ENCODE assay signal across 9 cellular contexts in the genomic region with DNA sequence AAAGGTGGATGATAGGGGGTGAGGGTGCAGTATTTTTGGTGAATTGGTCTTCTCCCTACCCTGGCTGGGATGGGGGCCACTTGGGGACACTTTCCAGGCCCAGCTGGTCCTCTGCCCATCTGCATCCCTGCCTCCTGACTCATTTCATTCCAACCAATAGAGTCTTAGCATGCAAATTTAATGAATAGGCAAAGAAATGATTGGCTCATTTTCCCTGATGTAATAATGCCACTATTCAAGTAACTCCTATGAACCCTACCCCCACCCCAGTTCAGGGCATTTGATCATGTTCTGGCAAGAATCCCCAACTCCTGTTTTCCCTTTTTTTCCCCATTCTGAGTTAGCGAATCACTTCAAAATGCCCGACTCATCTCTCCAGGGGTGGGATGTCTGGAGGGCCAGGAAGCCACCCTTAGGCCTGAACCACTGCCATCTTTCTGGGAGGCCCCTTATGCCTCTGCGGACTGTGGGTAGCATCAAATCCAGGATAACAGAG. TPM values are rescaled to one million over a fixed set of nuclear protein-coding genes. Genes with fewer than 3 reads are reported as not detected.
A peak's percentile ranks its signal among the peaks of the same experiment; 100 is the strongest.
DNase-seq lines count a peak whose midpoint lies in the region; ATAC-seq and TF ChIP-seq lines count a peak whose summit lies in the region.
"Had no signal": no experiment of that assay in that cellular context is flagged by ENCODE, and none has a peak within 500 bp of the region (broad histone marks: within the 10 kb centered on the region; RNA-seq: fewer than 3 reads in every experiment).

No MANE protein-coding gene starts in this region.

- no peak for TF ChIP-seq CTCF in GM23338 (conservative IDR thresholded peaks at IDR 0.05; ENCODE audit: low read depth in 2 of 2)
- no peak for TF ChIP-seq CTCF in RWPE1 (conservative IDR thresholded peaks at IDR 0.05; ENCODE audit: low read depth)
- TF ChIP-seq CTCF in fibroblast of the aortic adventitia (IDR thresholded peaks at IDR 0.05; ENCODE audit: insufficient read depth, low read length), result no peak

- CTCF ChIA-PET in RWPE1 (lab: Yijun Ruan, JAX), result interaction anchor here (0.7 to 3.7 kb wide), 4 partner anchors 10 to 119 kb away, joined by 4 to 17 read pairs (median 4); no protein-coding TSS in a partner anchor

- H3K79me2 ChIP-seq in GM23338 (replicated peaks; ENCODE audit: insufficient read depth), result no peaks in the 10 kb centered on the region

- peak overlapping the region; percentile 99 for H3K27ac Mint-ChIP-seq in GM23338
- H3K27ac Mint-ChIP-seq in activated naive CD8-positive, alpha-beta T cell treated with anti-CD3 and anti-CD28 coated beads, Interleukin-2, amount 50 U/mL, for 24 hours, result no peak overlapping the region

- peaks cover 21% of the 10 kb centered on the region for H3F3A ChIP-seq in GM23338 (replicated peaks; ENCODE audit: low read depth)

- no peaks in the 10 kb centered on the region for H3K36me3 ChIP-seq in GM23338 (ENCODE audit: insufficient read depth)

- peaks cover 6% of the 10 kb centered on the region; the same call in 1 of the 3 replicates for H3K9me3 Mint-ChIP-seq in GM23338
- no peaks in the 10 kb centered on the region for H3K9me3 Mint-ChIP-seq in activated naive CD8-positive, alpha-beta T cell treated with anti-CD3 and anti-CD28 coated beads, Interleukin-2, amount 50 U/mL, for 24 hours

- H3K4me2 ChIP-seq in GM23338, result peak overlapping the region; percentile 33; the same call in 1 of the 2 replicates

- H3K27me3 Mint-ChIP-seq in GM23338 (ENCODE audit: insufficient read depth, low read depth, poor library complexity), result peaks cover 20% of the 10 kb centered on the region
- no peaks in the 10 kb centered on the region for H3K27me3 Mint-ChIP-seq in activated naive CD8-positive, alpha-beta T cell treated with anti-CD3 and anti-CD28 coated beads, Interleukin-2, amount 50 U/mL, for 24 hours

- no peak overlapping the region for H3K4me3 Mint-ChIP-seq in GM23338
- no peak overlapping the region for H3K4me3 Mint-ChIP-seq in activated naive CD8-positive, alpha-beta T cell treated with anti-CD3 and anti-CD28 coated beads, Interleukin-2, amount 50 U/mL, for 24 hours

- H3K27ac ChIP-seq in GM23338 (ENCODE audit: low read depth) (peak overlapping the region; percentile 86), RWPE1 (peak overlapping the region; percentile 74)
- H3K27ac ChIP-seq: HL-60 had no signal

- H3K4me1 ChIP-seq in GM23338 (ENCODE audit: insufficient read depth), result peaks cover 60% of the 10 kb centered on the region

- H2AFZ ChIP-seq in GM23338, result no peak overlapping the region

- no peaks in the 10 kb centered on the region for H4K20me1 ChIP-seq in GM23338 (replicated peaks; ENCODE audit: insufficient read depth)

- peaks cover 69% of the 10 kb centered on the region for H3K4me1 Mint-ChIP-seq in GM23338
- H3K4me1 Mint-ChIP-seq in activated naive CD8-positive, alpha-beta T cell treated with anti-CD3 and anti-CD28 coated beads, Interleukin-2, amount 50 U/mL, for 24 hours, result no peaks in the 10 kb centered on the region

- DNase-seq in GM23338 (ENCODE audit: low spot score) (peak; percentile 92), RWPE1 (ENCODE audit: low spot score) (peak; percentile 99), fibroblast of the aortic adventitia (ENCODE audit: low read depth) (peak; percentile 97), skeletal muscle cell (ENCODE audit: low read depth) (peak; percentile 84), activated gamma-delta T cell (lab: John Stamatoyannopoulos, UW) (no peak), DMS79 (lab: John Stamatoyannopoulos, UW) (no peak)
- no peak for DNase-seq in activated naive CD8-positive, alpha-beta T cell treated with anti-CD3 and anti-CD28 coated beads, Interleukin-2, amount 50 U/mL, for 24 hours

- POLR2A ChIA-PET in RWPE1 (lab: Yijun Ruan, JAX; ENCODE audit: low non-redundant PET), result interaction anchor here (0.8 kb wide), 1 partner anchor 28 kb away, joined by 6 read pairs; no protein-coding TSS in a partner anchor

- no peaks in the 10 kb centered on the region for H3K9me2 ChIP-seq in GM23338 (ENCODE audit: insufficient read depth)

- H3K36me3 Mint-ChIP-seq in GM23338 (ENCODE audit: low read depth), result peaks cover 3% of the 10 kb centered on the region; the same call in 1 of the 3 replicates
- no peaks in the 10 kb centered on the region for H3K36me3 Mint-ChIP-seq in activated naive CD8-positive, alpha-beta T cell treated with anti-CD3 and anti-CD28 coated beads, Interleukin-2, amount 50 U/mL, for 24 hours (ENCODE audit: low read depth)

- no peaks in the 10 kb centered on the region for H3K27me3 ChIP-seq in GM23338 (ENCODE audit: insufficient read depth)

- no peak overlapping the region for H3K4me3 ChIP-seq in GM23338
- no peak overlapping the region for H3K4me3 ChIP-seq in fibroblast of the aortic adventitia (ENCODE audit: low read depth, low read length)
- H3K4me3 ChIP-seq in skeletal muscle cell (ENCODE audit: low read depth, low read length), result no peak overlapping the region

- ATAC-seq in GM23338 (peak; percentile 34), HG03039 (IDR thresholded peaks at IDR 0.05; ENCODE audit: unreplicated experiment) (no peak)
- ATAC-seq in activated naive CD8-positive, alpha-beta T cell treated with anti-CD3 and anti-CD28 coated beads, Interleukin-2, amount 50 U/mL, for 24 hours, result no peak

TF ChIP-seq in GM23338, 12 proteins besides CTCF, POLR2A, EP300 and RAD21:
- TF ChIP-seq JUNB (IDR thresholded peaks at IDR 0.05; ENCODE audit: unreplicated experiment) (no peak), POLR2AphosphoS5 (IDR thresholded peaks at IDR 0.05; ENCODE audit: low read depth) (peak; percentile 61; the same call in 1 of the 2 replicates), EZH2phosphoT487 (IDR thresholded peaks at IDR 0.05; ENCODE audit: unreplicated experiment) (no peak), CREB1 (CRISPR knock-in tag; IDR thresholded peaks at IDR 0.05; ENCODE audit: low read depth) (peak; percentile 65; the same call in 1 of the 2 replicates), NANOG (IDR thresholded peaks at IDR 0.05; ENCODE audit: borderline replicate concordance) (no peak)
- TF ChIP-seq, protein P1, sequence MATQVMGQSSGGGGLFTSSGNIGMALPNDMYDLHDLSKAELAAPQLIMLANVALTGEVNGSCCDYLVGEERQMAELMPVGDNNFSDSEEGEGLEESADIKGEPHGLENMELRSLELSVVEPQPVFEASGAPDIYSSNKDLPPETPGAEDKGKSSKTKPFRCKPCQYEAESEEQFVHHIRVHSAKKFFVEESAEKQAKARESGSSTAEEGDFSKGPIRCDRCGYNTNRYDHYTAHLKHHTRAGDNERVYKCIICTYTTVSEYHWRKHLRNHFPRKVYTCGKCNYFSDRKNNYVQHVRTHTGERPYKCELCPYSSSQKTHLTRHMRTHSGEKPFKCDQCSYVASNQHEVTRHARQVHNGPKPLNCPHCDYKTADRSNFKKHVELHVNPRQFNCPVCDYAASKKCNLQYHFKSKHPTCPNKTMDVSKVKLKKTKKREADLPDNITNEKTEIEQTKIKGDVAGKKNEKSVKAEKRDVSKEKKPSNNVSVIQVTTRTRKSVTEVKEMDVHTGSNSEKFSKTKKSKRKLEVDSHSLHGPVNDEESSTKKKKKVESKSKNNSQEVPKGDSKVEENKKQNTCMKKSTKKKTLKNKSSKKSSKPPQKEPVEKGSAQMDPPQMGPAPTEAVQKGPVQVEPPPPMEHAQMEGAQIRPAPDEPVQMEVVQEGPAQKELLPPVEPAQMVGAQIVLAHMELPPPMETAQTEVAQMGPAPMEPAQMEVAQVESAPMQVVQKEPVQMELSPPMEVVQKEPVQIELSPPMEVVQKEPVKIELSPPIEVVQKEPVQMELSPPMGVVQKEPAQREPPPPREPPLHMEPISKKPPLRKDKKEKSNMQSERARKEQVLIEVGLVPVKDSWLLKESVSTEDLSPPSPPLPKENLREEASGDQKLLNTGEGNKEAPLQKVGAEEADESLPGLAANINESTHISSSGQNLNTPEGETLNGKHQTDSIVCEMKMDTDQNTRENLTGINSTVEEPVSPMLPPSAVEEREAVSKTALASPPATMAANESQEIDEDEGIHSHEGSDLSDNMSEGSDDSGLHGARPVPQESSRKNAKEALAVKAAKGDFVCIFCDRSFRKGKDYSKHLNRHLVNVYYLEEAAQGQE (IDR thresholded peaks at IDR 0.05; ENCODE audit: unreplicated experiment), result no peak

RNA-seq across cellular contexts. Expression of a gene that starts 56.7 kb away (rescaled TPM):
- 155 and 183 TPM in 2 replicates for total RNA-seq in GM23338 (2014; rRNA removed; shearing (Covaris generic))
- 26.2 and 27.8 TPM in 2 replicates for polyA plus RNA-seq in GM23338 (2016; fragmentation: Nextera tagmentation; extraction: Ambion mirVana)
- total RNA-seq in fibroblast of the aortic adventitia (ENCODE audit: low replicate concordance), result 0.90 and 3.2 TPM in 2 replicates

Comparison
In these comparisons a context has a peak if more than half of its experiments do, and no peak if none do; other contexts are left out.
1. DNase-seq: peak in GM23338 (single experiment), RWPE1 (single experiment), fibroblast of the aortic adventitia (single experiment) and skeletal muscle cell (single experiment); none in activated naive CD8-positive, alpha-beta T cell treated with anti-CD3 and anti-CD28 coated beads, Interleukin-2, amount 50 U/mL, for 24 hours (single experiment), activated gamma-delta T cell (single experiment) and DMS79 (single experiment).
2. RNA of a gene that starts 56.7 kb away (total RNA-seq): 155 to 183 TPM in GM23338; 0.90 to 3.2 TPM in fibroblast of the aortic adventitia; every median in the first group is over 10 times any median in the second.